16 cellular contexts compared by ENCODE assay signal in genomic region chr13:61180245-61180644, GRCh38.
"Had no signal": no experiment of that assay in that cellular context is flagged by ENCODE, and none has a peak within 500 bp of the region (broad histone marks: within the 10 kb centered on the region; RNA-seq: fewer than 3 reads in every experiment).

No MANE protein-coding gene starts in this region.

- H3K27ac Mint-ChIP-seq: activated CD4-positive, alpha-beta T cell treated with anti-CD3 and anti-CD28 coated beads for 36 hours; activated naive CD8-positive, alpha-beta T cell; effector memory CD8-positive, alpha-beta T cell; memory B cell; stimulated activated memory B cell treated with anti-CD40 and anti-IgM and Interleukin-4, amounts not matched to agents 10 μg/mL and 1 μg/mL and 100 μg/mL, for 72 hours; T-helper 2 cell treated with Interferon-gamma antibody and Interleukin-4, amounts not matched to agents 5 μg/mL and 100 μg/mL, for 36 hours had no signal

- H3K27ac ChIP-seq: epithelial cell of prostate, foreskin keratinocyte, ovary, spleen had no signal

- DNase-seq: activated CD4-positive, alpha-beta T cell treated with anti-CD3 and anti-CD28 coated beads for 36 hours; activated CD4-positive, alpha-beta T cell treated with anti-CD3 and anti-CD28 coated beads, Interleukin-2, amount 50 U/mL, for 48 hours; activated gamma-delta T cell treated with Interleukin-2 at 50 U/mL for 16 hours; effector memory CD8-positive, alpha-beta T cell; foreskin keratinocyte; ovary; spleen; stimulated activated CD4-positive, alpha-beta T cell treated with anti-CD3 and anti-CD28 coated beads, Interleukin-4, amount 100 ng/mL, for 4 hours; tibial artery had no signal

- H3K36me3 ChIP-seq: ovary, spleen, tibial artery had no signal

- H3K4me3 Mint-ChIP-seq: activated CD4-positive, alpha-beta T cell treated with anti-CD3 and anti-CD28 coated beads for 36 hours; activated naive CD8-positive, alpha-beta T cell; effector memory CD8-positive, alpha-beta T cell; memory B cell; neural crest cell; stimulated activated memory B cell treated with anti-CD40 and anti-IgM and Interleukin-4, amounts not matched to agents 10 μg/mL and 1 μg/mL and 100 μg/mL, for 72 hours; T-helper 2 cell treated with Interferon-gamma antibody and Interleukin-4, amounts not matched to agents 5 μg/mL and 100 μg/mL, for 36 hours had no signal

- H3K9me3 Mint-ChIP-seq: memory B cell; neural crest cell; stimulated activated memory B cell treated with anti-CD40 and anti-IgM and Interleukin-4, amounts not matched to agents 10 μg/mL and 1 μg/mL and 100 μg/mL, for 72 hours had no signal

- H3K27me3 ChIP-seq: foreskin keratinocyte, ovary, spleen, tibial artery had no signal

- H3K9me3 ChIP-seq: ovary, tibial artery had no signal

- ATAC-seq: activated CD4-positive, alpha-beta T cell treated with anti-CD3 and anti-CD28 coated beads for 36 hours; effector memory CD8-positive, alpha-beta T cell; foreskin keratinocyte; sciatic nerve; stimulated activated memory B cell treated with anti-CD40 and anti-IgM and Interleukin-4, amounts not matched to agents 10 μg/mL and 1 μg/mL and 100 μg/mL, for 72 hours had no signal

- H3K4me1 ChIP-seq: foreskin keratinocyte, spleen had no signal

- H3K4me3 ChIP-seq: ovary, spleen, tibial artery had no signal

- H3K27me3 Mint-ChIP-seq: activated CD4-positive, alpha-beta T cell treated with anti-CD3 and anti-CD28 coated beads for 36 hours; activated naive CD8-positive, alpha-beta T cell; effector memory CD8-positive, alpha-beta T cell; memory B cell; stimulated activated memory B cell treated with anti-CD40 and anti-IgM and Interleukin-4, amounts not matched to agents 10 μg/mL and 1 μg/mL and 100 μg/mL, for 72 hours had no signal

- H3K36me3 Mint-ChIP-seq: activated naive CD8-positive, alpha-beta T cell; memory B cell; stimulated activated memory B cell treated with anti-CD40 and anti-IgM and Interleukin-4, amounts not matched to agents 10 μg/mL and 1 μg/mL and 100 μg/mL, for 72 hours had no signal

- H3K4me1 Mint-ChIP-seq: activated CD4-positive, alpha-beta T cell treated with anti-CD3 and anti-CD28 coated beads for 36 hours; memory B cell; neural crest cell; stimulated activated memory B cell treated with anti-CD40 and anti-IgM and Interleukin-4, amounts not matched to agents 10 μg/mL and 1 μg/mL and 100 μg/mL, for 72 hours had no signal
